Comparison of ENCODE assay signal across 27 cellular contexts in genomic region chr17:34308376-34308775, GRCh38. TPM values are rescaled to one million over a fixed set of nuclear protein-coding genes. Genes with fewer than 3 reads are reported as not detected.
DNase-seq lines count a peak whose midpoint lies in the region; FAIRE-seq and TF ChIP-seq lines count a peak whose summit lies in the region.
"Had no signal": no experiment of that assay in that cellular context is flagged by ENCODE, and none has a peak within 500 bp of the region (broad histone marks: within the 10 kb centered on the region; RNA-seq: fewer than 3 reads in every experiment).

No MANE protein-coding gene starts in this region.

- no peak for TF ChIP-seq POLR2A in esophagus muscularis mucosa (IDR thresholded peaks at IDR 0.05; ENCODE audit: low read depth)

- H3K27ac ChIP-seq in esophagus muscularis mucosa (replicated peaks in 1 of 4) (no peak overlapping the region), kidney (ENCODE audit: low read depth in 2 of 2, low read length in 2 of 2) (no peak overlapping the region)
- H3K27ac ChIP-seq: HL-60, PC-9, SJCRH30 had no signal

- H3K4me3 ChIP-seq in AG10803 (ENCODE audit: low read length) (no peak overlapping the region), esophagus muscularis mucosa (no peak overlapping the region), kidney (ENCODE audit: low read length in 2 of 2) (no peak overlapping the region)
- H3K4me3 ChIP-seq: PC-9, SJCRH30 had no signal

- no peak for TF ChIP-seq EP300 in esophagus muscularis mucosa (IDR thresholded peaks at IDR 0.05)

- FAIRE-seq in kidney (lab: Jason Lieb, UNC): peak; percentile 30
- FAIRE-seq: A204.1, D721Med, GM18507 had no signal

- H3K36me3 ChIP-seq in esophagus muscularis mucosa: no peaks in the 10 kb centered on the region
- H3K36me3 ChIP-seq in kidney (ENCODE audit: control insufficient read depth in 1 of 2, insufficient read depth in 2 of 2, low read length in 2 of 2): no peaks in the 10 kb centered on the region
- H3K36me3 ChIP-seq: BE2C, SJCRH30 had no signal

- H3K27me3 ChIP-seq in esophagus muscularis mucosa: peaks cover 0 to 4% (median 0%) of the 10 kb centered on the region in 4 donors
- H3K27me3 ChIP-seq: SJCRH30 had no signal

- no peaks in the 10 kb centered on the region for H3K9me3 ChIP-seq in esophagus muscularis mucosa
- H3K9me3 ChIP-seq in kidney (ENCODE audit: control insufficient read depth in 1 of 2, low read length in 2 of 2): no peaks in the 10 kb centered on the region
- H3K9me3 ChIP-seq: BE2C, SJCRH30 had no signal

- H3K9ac ChIP-seq in kidney (ENCODE audit: low read length in 2 of 2): no peak overlapping the region

- DNase-seq in AG10803 (ENCODE audit: low read depth): peak; percentile 12
- peak; percentile 46 for DNase-seq in CD1c-positive myeloid dendritic cell (ENCODE audit: extremely low spot score)
- peak; percentile 24 for DNase-seq in esophagus muscularis mucosa (ENCODE audit: extremely low spot score)
- DNase-seq in kidney: no peak
- DNase-seq in T-helper 2 cell: no peak
- DNase-seq in activated CD4-positive, alpha-beta T cell treated with anti-CD3 and anti-CD28 coated beads, Interleukin-2, amount 50 U/mL, for 48 hours: no peak
- DNase-seq in activated CD8-positive, alpha-beta memory T cell treated with anti-CD3 and anti-CD28 coated beads, Interleukin-2, amount 50 U/mL, for 4 hours: no peak
- DNase-seq: BE2C; CD4-positive, alpha-beta T cell; NCI-H1092; NCI-H1417 treated with DMSO at 0.1 percent for 48 hours; NCI-H1694 treated with DMSO at 0.1 percent for 48 hours; NCI-H2107; NCI-H524 treated with DMSO at 0.1 percent for 48 hours; NCI-H774; NK-92 treated with Interleukin-12 subunit alpha and Interleukin-12 subunit beta, amount 100 ng/mL, for 24 hours; PC-9; SJCRH30 had no signal

- intact Hi-C loops in esophagus muscularis mucosa (cut with DNase I) (no loop called here), kidney (cut with DNase I) (no loop called here)

- peaks cover 19 to 35% (median 34%) of the 10 kb centered on the region in 4 donors for H3K4me1 ChIP-seq in esophagus muscularis mucosa
- peaks cover 3 to 10% of the 10 kb centered on the region in 2 donors for H3K4me1 ChIP-seq in kidney (ENCODE audit: control insufficient read depth in 1 of 2, insufficient read depth in 1 of 2, low read depth in 1 of 2, low read length in 2 of 2)
- H3K4me1 ChIP-seq: BE2C, SJCRH30 had no signal

- TF ChIP-seq CTCF in AG10803 (conservative IDR thresholded peaks at IDR 0.05; ENCODE audit: low read length) (no peak), esophagus muscularis mucosa (IDR thresholded peaks at IDR 0.05) (no peak), kidney (IDR thresholded peaks at IDR 0.05; ENCODE audit: borderline replicate concordance, extremely low read depth, insufficient read depth) (no peak)

RNA-seq across cellular contexts. Expression of gene CCL8, which starts 10.9 kb away (rescaled TPM):
- total RNA-seq in esophagus muscularis mucosa (1 to 10 TPM in 1 of 4 donors, not detected in 3; 2.0 TPM), kidney (not detected)
- not detected for polyA plus RNA-seq in kidney (ENCODE audit: insufficient read depth, low read depth, low replicate concordance)
- total RNA-seq: CD4-positive, alpha-beta T cell; Daoy; G401; H4; PC-9; Right ventricle myocardium inferior; RPMI7951; SJCRH30 had no signal

RNA-seq across cellular contexts. Expression of gene CCL11, which starts 22.8 kb away (rescaled TPM):
- total RNA-seq in esophagus muscularis mucosa (1 to 10 TPM; 2.0 to 8.8 (median 6.6) TPM), kidney (not detected)
- 1.0 TPM for polyA plus RNA-seq in kidney (ENCODE audit: insufficient read depth, low read depth, low replicate concordance)
- total RNA-seq: CD4-positive, alpha-beta T cell; Daoy; G401; H4; PC-9; RPMI7951; SJCRH30 had no signal

RNA-seq across cellular contexts. Expression of gene CCL7, which starts 38.4 kb away (rescaled TPM):
- total RNA-seq in esophagus muscularis mucosa (under 1 TPM in 1 of 4 donors, not detected in 3; 0.83 TPM), kidney (not detected)
- polyA plus RNA-seq in kidney (ENCODE audit: insufficient read depth, low read depth, low replicate concordance): not detected
- total RNA-seq: CD4-positive, alpha-beta T cell; G401; H4; PC-9; Right ventricle myocardium inferior; RPMI7951; SJCRH30 had no signal

RNA-seq across cellular contexts. Expression of gene CCL13, which starts 47.9 kb away (rescaled TPM):
- total RNA-seq in esophagus muscularis mucosa (1 to 10 TPM in 2 of 4 donors, under 1 TPM in 1, not detected in 1; 0.78 to 3.6 (median 2.0) TPM), kidney (1.1 TPM)
- polyA plus RNA-seq in kidney (ENCODE audit: insufficient read depth, low read depth, low replicate concordance): not detected
- total RNA-seq: CD4-positive, alpha-beta T cell; Daoy; G401; H4; PC-9; RPMI7951; SJCRH30 had no signal

RNA-seq across cellular contexts. Expression of gene CCL2, which starts 53.3 kb away (rescaled TPM):
- total RNA-seq in esophagus muscularis mucosa (100 to 1,000 TPM in 1 of 4 donors, 10 to 100 TPM in 2, 1 to 10 TPM in 1; 7.1 to 514 (median 20.8) TPM), kidney (49.9 TPM)
- polyA plus RNA-seq in kidney (ENCODE audit: insufficient read depth, low read depth, low replicate concordance): 53.5 TPM
- total RNA-seq: CD4-positive, alpha-beta T cell; G401; PC-9 had no signal

Comparison
In these comparisons a context has a peak if more than half of its experiments do, and no peak if none do; other contexts are left out.
1. DNase-seq: peak in AG10803 (single experiment), CD1c-positive myeloid dendritic cell (single experiment) and esophagus muscularis mucosa (single experiment); none in kidney (single experiment), T-helper 2 cell (0 of 5), activated CD4-positive, alpha-beta T cell treated with anti-CD3 and anti-CD28 coated beads, Interleukin-2, amount 50 U/mL, for 48 hours (0 of 2) and activated CD8-positive, alpha-beta memory T cell treated with anti-CD3 and anti-CD28 coated beads, Interleukin-2, amount 50 U/mL, for 4 hours (single experiment).